ENCODE assay signal across 1 cellular context in the genomic region with DNA sequence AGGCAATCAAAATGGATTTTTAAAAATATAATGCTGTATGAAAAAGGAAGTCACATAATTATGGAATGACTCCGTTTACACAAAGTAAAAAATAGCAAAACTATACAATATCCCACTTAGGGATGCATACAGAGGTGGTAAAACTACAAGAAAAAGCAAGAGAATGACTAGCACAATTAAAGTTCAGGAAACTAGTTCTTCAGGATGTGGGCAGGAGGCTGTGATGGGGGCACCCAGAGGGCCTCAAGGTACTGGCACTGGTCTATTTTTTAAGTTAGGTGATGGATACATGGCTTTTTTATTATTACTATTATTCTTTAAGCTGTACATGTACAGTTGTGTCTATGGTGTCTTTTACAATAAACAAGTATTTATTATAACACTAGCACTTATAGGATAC.
TF ChIP-seq lines count a peak whose summit lies in the region.

No MANE protein-coding gene starts in this region.

TF ChIP-seq in HepG2, 621 proteins besides CTCF, POLR2A, EP300 and RAD21:
- TF ChIP-seq ZNF253 (CRISPR knock-in tag; IDR thresholded peaks at IDR 0.05; ENCODE audit: borderline replicate concordance) (no peak), NONO (IDR thresholded peaks at IDR 0.05) (no peak), NONO (CRISPR knock-in tag; conservative IDR thresholded peaks at IDR 0.05) (no peak), NCOA5 (CRISPR knock-in tag; IDR thresholded peaks at IDR 0.05) (no peak), MZF1 (CRISPR knock-in tag; IDR thresholded peaks at IDR 0.05; ENCODE audit: borderline replicate concordance) (no peak), ZKSCAN5 (CRISPR knock-in tag; IDR thresholded peaks at IDR 0.05) (no peak), ZSCAN21 (CRISPR knock-in tag; IDR thresholded peaks at IDR 0.05; ENCODE audit: borderline replicate concordance) (no peak), ZMAT3 (CRISPR knock-in tag; conservative IDR thresholded peaks at IDR 0.05) (no peak), ZNF207 (IDR thresholded peaks at IDR 0.05; ENCODE audit: borderline replicate concordance) (no peak), ZFP62 (CRISPR knock-in tag; IDR thresholded peaks at IDR 0.05) (no peak), IRF2 (CRISPR knock-in tag; IDR thresholded peaks at IDR 0.05) (no peak), FOXJ3 (CRISPR knock-in tag; IDR thresholded peaks at IDR 0.05; ENCODE audit: borderline replicate concordance) (no peak), ZSCAN31 (CRISPR knock-in tag; IDR thresholded peaks at IDR 0.05; ENCODE audit: low read depth) (no peak), FOSL2 (CRISPR knock-in tag; IDR thresholded peaks at IDR 0.05) (no peak)
